1 cellular context compared by ENCODE assay signal in genomic region chr1:23615852-23616251, GRCh38.
TF ChIP-seq lines count a peak whose summit lies in the region.

No MANE protein-coding gene starts in this region.

TF ChIP-seq in GM12878, 131 proteins besides CTCF, POLR2A, EP300 and RAD21:
- TF ChIP-seq MYC (IDR thresholded peaks at IDR 0.05; ENCODE audit: insufficient read depth, insufficient read length, insufficient replicate concordance, low read length, severe bottlenecking), result no peak
- TF ChIP-seq ZNF24 (IDR thresholded peaks at IDR 0.05), result peak; percentile 87
